ENCODE assay signal across 1 cellular context in genomic region chr15:66986951-66987350, GRCh38.
TF ChIP-seq lines count a peak whose summit lies in the region.

No MANE protein-coding gene starts in this region.

TF ChIP-seq in GM23338, 12 proteins besides CTCF, POLR2A, EP300 and RAD21 (continued from another document):
- TF ChIP-seq EZH2phosphoT487 (IDR thresholded peaks at IDR 0.05; ENCODE audit: unreplicated experiment) = no peak
- TF ChIP-seq NANOG (IDR thresholded peaks at IDR 0.05; ENCODE audit: borderline replicate concordance) = no peak
- TF ChIP-seq ZNF331 (CRISPR knock-in tag; IDR thresholded peaks at IDR 0.05; ENCODE audit: low read depth) = no peak
- TF ChIP-seq REST (IDR thresholded peaks at IDR 0.05; ENCODE audit: unreplicated experiment) = no peak
- TF ChIP-seq ZNF114 (CRISPR knock-in tag; IDR thresholded peaks at IDR 0.05) = no peak
- no peak for TF ChIP-seq POLR2AphosphoS5 (IDR thresholded peaks at IDR 0.05; ENCODE audit: low read depth)
- TF ChIP-seq STAT1 (IDR thresholded peaks at IDR 0.05; ENCODE audit: unreplicated experiment) = no peak
